ENCODE assay signal across 8 cellular contexts in genomic region chr1:167043752-167044488, GRCh38. TPM values are rescaled to one million over a fixed set of nuclear protein-coding genes. Genes with fewer than 3 reads are reported as not detected.
A peak's percentile ranks its signal among the peaks of the same experiment; 100 is the strongest.
DNase-seq lines count a peak whose midpoint lies in the region; ATAC-seq and TF ChIP-seq lines count a peak whose summit lies in the region.

No MANE protein-coding gene starts in this region.

- peak; percentile 87 for DNase-seq in ACHN
- peak; percentile 62 for DNase-seq in GM19238 (ENCODE audit: insufficient read length, low spot score)
- DNase-seq in NCI-H510A (lab: John Stamatoyannopoulos, UW): peak; percentile 68
- peak; percentile 90 for DNase-seq in activated CD8-positive, alpha-beta memory T cell treated with anti-CD3 and anti-CD28 coated beads, Interleukin-2, amount 10 ng/mL, durations not matched to agents 7 days and 5 days
- peak; percentile 66 to 73 for DNase-seq in erythroblast (lab: John Stamatoyannopoulos, UW)

- peaks cover 13% of the 10 kb centered on the region for H3K4me1 Mint-ChIP-seq in activated CD8-positive, alpha-beta memory T cell treated with anti-CD3 and anti-CD28 coated beads, Interleukin-2, amount 10 ng/mL, durations not matched to agents 7 days and 5 days
- no peaks in the 10 kb centered on the region for H3K4me1 Mint-ChIP-seq in nephron

- H3K36me3 ChIP-seq in subcutaneous abdominal adipose tissue (ENCODE audit: control insufficient read depth in 5 of 5, insufficient read depth in 5 of 5, low read length in 5 of 5): no peaks in the 10 kb centered on the region

- in situ Hi-C loops in ACHN (cut with HindIII; ENCODE audit: low pct_ligation_motif_present, low pct_unique_long_range_greater_than_20kb, low sequenced_read_pairs): no loop called here

- CTCF ChIA-PET in activated CD8-positive, alpha-beta memory T cell treated with anti-CD3 and anti-CD28 coated beads, Interleukin-2, amount 10 ng/mL, durations not matched to agents 7 days and 5 days (lab: Charles Lee): interaction anchor here (0.7 to 2.7 kb wide), 11 partner anchors 10 to 205 kb away, joined by 3 to 39 read pairs (median 5); partner anchors contain the start of genes ILDR2, POGK and TADA1

- peak overlapping the region; percentile 74 for H3K4me3 Mint-ChIP-seq in activated CD8-positive, alpha-beta memory T cell treated with anti-CD3 and anti-CD28 coated beads, Interleukin-2, amount 10 ng/mL, durations not matched to agents 7 days and 5 days
- H3K4me3 Mint-ChIP-seq in nephron: peak overlapping the region in 2 of 3 experiments; percentile 14 to 25

- H3K9me3 ChIP-seq in subcutaneous abdominal adipose tissue (ENCODE audit: control insufficient read depth in 5 of 5, low read length in 5 of 5): no peaks in the 10 kb centered on the region

- no peak for TF ChIP-seq CTCF in nephron (IDR thresholded peaks at IDR 0.05; ENCODE audit: unreplicated experiment in 3 of 3)

- H3K9me3 Mint-ChIP-seq in activated CD8-positive, alpha-beta memory T cell treated with anti-CD3 and anti-CD28 coated beads, Interleukin-2, amount 10 ng/mL, durations not matched to agents 7 days and 5 days (ENCODE audit: low read depth): no peaks in the 10 kb centered on the region
- no peaks in the 10 kb centered on the region for H3K9me3 Mint-ChIP-seq in nephron

- H3K36me3 Mint-ChIP-seq in activated CD8-positive, alpha-beta memory T cell treated with anti-CD3 and anti-CD28 coated beads, Interleukin-2, amount 10 ng/mL, durations not matched to agents 7 days and 5 days: no peaks in the 10 kb centered on the region
- H3K36me3 Mint-ChIP-seq in nephron (ENCODE audit: low read depth): no peaks in the 10 kb centered on the region

- H3K27ac ChIP-seq in subcutaneous abdominal adipose tissue (ENCODE audit: low read depth, low read length): no peak overlapping the region

- peak; percentile 99 for ATAC-seq in HG03354 (IDR thresholded peaks at IDR 0.05; ENCODE audit: poor library complexity, severe bottlenecking, unreplicated experiment)
- peak; percentile 100 for ATAC-seq in activated CD8-positive, alpha-beta memory T cell treated with anti-CD3 and anti-CD28 coated beads, Interleukin-2, amount 10 ng/mL, durations not matched to agents 7 days and 5 days

- H3K27ac Mint-ChIP-seq in activated CD8-positive, alpha-beta memory T cell treated with anti-CD3 and anti-CD28 coated beads, Interleukin-2, amount 10 ng/mL, durations not matched to agents 7 days and 5 days: peak overlapping the region; percentile 67
- no peak overlapping the region for H3K27ac Mint-ChIP-seq in nephron

- H3K4me3 ChIP-seq in subcutaneous abdominal adipose tissue (ENCODE audit: low read depth in 1 of 5, low read length in 5 of 5): peak overlapping the region; percentile 35 to 59 (median 46)

- peaks cover 0 to 7% (median 0%) of the 10 kb centered on the region in 5 donors for H3K27me3 ChIP-seq in subcutaneous abdominal adipose tissue (ENCODE audit: control insufficient read depth in 5 of 5, insufficient read depth in 4 of 5, low read length in 5 of 5)

- peaks cover 0 to 11% (median 7%) of the 10 kb centered on the region in 5 donors for H3K4me1 ChIP-seq in subcutaneous abdominal adipose tissue (ENCODE audit: control insufficient read depth in 5 of 5, insufficient read depth in 5 of 5, low read length in 5 of 5)

- no peak for TF ChIP-seq POLR2A in erythroblast (IDR thresholded peaks at IDR 0.05; ENCODE audit: low read length)

- H3K9ac ChIP-seq in subcutaneous abdominal adipose tissue (ENCODE audit: low read length in 5 of 5): peak overlapping the region in 1 of 5 donors; percentile 52

- peaks cover 56% of the 10 kb centered on the region for H3K27me3 Mint-ChIP-seq in activated CD8-positive, alpha-beta memory T cell treated with anti-CD3 and anti-CD28 coated beads, Interleukin-2, amount 10 ng/mL, durations not matched to agents 7 days and 5 days
- H3K27me3 Mint-ChIP-seq in nephron (ENCODE audit: low read depth): peaks cover 4% of the 10 kb centered on the region

RNA-seq across cellular contexts. Expression of gene GPA33, which starts 46.3 kb away (rescaled TPM):
- under 1 TPM; 0.21 to 0.64 TPM for total RNA-seq in activated CD8-positive, alpha-beta memory T cell treated with anti-CD3 and anti-CD28 coated beads, Interleukin-2, amount 10 ng/mL, durations not matched to agents 7 days and 5 days

RNA-seq across cellular contexts. Expression of gene STYXL2, which starts 50.0 kb away (rescaled TPM):
- not detected for total RNA-seq in activated CD8-positive, alpha-beta memory T cell treated with anti-CD3 and anti-CD28 coated beads, Interleukin-2, amount 10 ng/mL, durations not matched to agents 7 days and 5 days

RNA-seq across cellular contexts. Expression of gene MAEL, which starts 54.8 kb away (rescaled TPM):
- under 1 TPM in 1 of 2 experiments, not detected in 1; 0.38 TPM for total RNA-seq in activated CD8-positive, alpha-beta memory T cell treated with anti-CD3 and anti-CD28 coated beads, Interleukin-2, amount 10 ng/mL, durations not matched to agents 7 days and 5 days
